In genomic region chr1:209672705-209673630, GRCh38 we compare ENCODE assay signal across 8 cellular contexts. TPM values are rescaled to one million over a fixed set of nuclear protein-coding genes. Genes with fewer than 3 reads are reported as not detected.
DNase-seq lines count a peak whose midpoint lies in the region; ATAC-seq and TF ChIP-seq lines count a peak whose summit lies in the region.

No MANE protein-coding gene starts in this region.

- peak overlapping the region in 1 of 4 donors; percentile 4 for H3K4me3 ChIP-seq in adrenal gland
- no peak overlapping the region for H3K4me3 ChIP-seq in thoracic aorta
- no peak overlapping the region for H3K4me3 ChIP-seq in coronary artery

- peak; percentile 90 for ATAC-seq in GM19455 (IDR thresholded peaks at IDR 0.05; ENCODE audit: unreplicated experiment)
- peak; percentile 94 for ATAC-seq in HG03432 (IDR thresholded peaks at IDR 0.05; ENCODE audit: unreplicated experiment)
- peak; percentile 15 for ATAC-seq in thoracic aorta (ENCODE audit: insufficient number of reproducible peaks, low FRiP score, low read depth)

- WGBS in adrenal gland, 4 donors = 42 to 50% (median 47%) methylated on average over 5 of the region's 5 CpGs

- DNase-seq in GM10248 (ENCODE audit: extremely low spot score) (peak; percentile 80), adrenal gland (peak in 6 of 7 donors; percentile 53 to 76 (median 68)), thoracic aorta (ENCODE audit: low spot score) (no peak), HPDE6-E6E7 (ENCODE audit: extremely low spot score) (no peak), NCI-H2171 treated with DMSO at 0.1 percent for 48 hours (lab: John Stamatoyannopoulos, UW) (no peak), coronary artery (ENCODE audit: low spot score) (no peak)

- peaks cover 35 to 48% of the 10 kb centered on the region in 2 donors for H3K4me1 ChIP-seq in adrenal gland (replicated peaks in 1 of 2)
- H3K4me1 ChIP-seq in thoracic aorta (ENCODE audit: control insufficient read depth in 1 of 2, low read depth in 2 of 2) = peaks cover 11 to 14% of the 10 kb centered on the region in 2 donors

- H3K27ac ChIP-seq in adrenal gland = peak overlapping the region; percentile 65 to 92 (median 78)
- no peak overlapping the region for H3K27ac ChIP-seq in thoracic aorta
- H3K27ac ChIP-seq in coronary artery = peak overlapping the region in 1 of 2 donors; percentile 32

- CTCF ChIA-PET in GM10248 (lab: Yijun Ruan, JAX) = interaction anchor here (0.9 to 4.5 kb wide), 14 partner anchors 9 to 107 kb away, joined by 3 to 22 read pairs (median 5); partner anchors contain the start of gene LAMB3

- POLR2A ChIA-PET in GM10248 (lab: Yijun Ruan, JAX) = no interaction called here

- intact Hi-C loops in adrenal gland (cut with DNase I) = no loop called here

- H3K27me3 ChIP-seq in adrenal gland (no peaks in the 10 kb centered on the region), thoracic aorta (replicated peaks; ENCODE audit: insufficient read depth) (no peaks in the 10 kb centered on the region)

- TF ChIP-seq CTCF in GM10248 (IDR thresholded peaks at IDR 0.05; ENCODE audit: control extremely low read depth, extremely low read depth, low read depth, missing control alignments) (no peak), adrenal gland (IDR thresholded peaks at IDR 0.05) (no peak), thoracic aorta (IDR thresholded peaks at IDR 0.05) (no peak), coronary artery (IDR thresholded peaks at IDR 0.05) (no peak)

- H3K9me3 ChIP-seq in adrenal gland (replicated peaks in 1 of 3) = no peaks in the 10 kb centered on the region
- no peaks in the 10 kb centered on the region for H3K9me3 ChIP-seq in thoracic aorta

- H3K36me3 ChIP-seq in adrenal gland (replicated peaks in 1 of 2) (no peaks in the 10 kb centered on the region), thoracic aorta (no peaks in the 10 kb centered on the region)

- TF ChIP-seq POLR2A in adrenal gland (IDR thresholded peaks at IDR 0.05) = peak in 1 of 2 donors; percentile 41

RNA-seq across cellular contexts. Expression of gene G0S2, which starts 2.2 kb away (rescaled TPM):
- total RNA-seq in adrenal gland = 100 to 1,000 TPM in 7 of 8 donors, 10 to 100 TPM in 1; 65.3 to 901 (median 295) TPM
- polyA plus RNA-seq in adrenal gland = 100 to 1,000 TPM in 2 of 3 donors, 10 to 100 TPM in 1; 48.5 to 504 (median 265) TPM
- total RNA-seq in thoracic aorta = 10 to 100 TPM; 11.0 to 83.5 TPM

RNA-seq across cellular contexts. Expression of gene LAMB3, which starts 20.7 kb away (rescaled TPM):
- 100 to 1,000 TPM in 1 of 8 donors, 10 to 100 TPM in 7; 28.7 to 117 (median 45.1) TPM for total RNA-seq in adrenal gland
- polyA plus RNA-seq in adrenal gland = 10 to 100 TPM in 1 of 3 donors, 1 to 10 TPM in 2; 8.2 to 16.1 (median 8.6) TPM
- 1 to 10 TPM; 3.4 to 5.1 TPM for total RNA-seq in thoracic aorta

RNA-seq across cellular contexts. Expression of gene HSD11B1, which starts 31.7 kb away (rescaled TPM):
- 10 to 100 TPM in 5 of 8 donors, 1 to 10 TPM in 3; 2.5 to 29.6 (median 11.7) TPM for total RNA-seq in adrenal gland
- 1 to 10 TPM; 4.1 to 8.2 (median 4.7) TPM for polyA plus RNA-seq in adrenal gland
- 10 to 100 TPM; 15.7 to 24.4 TPM for total RNA-seq in thoracic aorta

Comparison
In these comparisons a context has a peak if more than half of its experiments do, and no peak if none do; other contexts are left out.
1. DNase-seq: peak in GM10248 (single experiment) and adrenal gland (6 of 7); none in thoracic aorta (single experiment), HPDE6-E6E7 (single experiment), NCI-H2171 treated with DMSO at 0.1 percent for 48 hours (single experiment) and coronary artery (single experiment).
2. ATAC-seq: peak in every context shown above with its lines; median percentile 94 in HG03432; 90 in GM19455; 15 in thoracic aorta.
3. H3K27ac ChIP-seq: peak in adrenal gland (5 of 5); none in thoracic aorta (0 of 2).
4. RNA of gene LAMB3, which starts 20.7 kb away (total RNA-seq): 28.7 to 117 TPM in adrenal gland; 3.4 to 5.1 TPM in thoracic aorta; every median in the first group is over 4 times any median in the second.